27 cellular contexts compared by ENCODE assay signal in the genomic region with DNA sequence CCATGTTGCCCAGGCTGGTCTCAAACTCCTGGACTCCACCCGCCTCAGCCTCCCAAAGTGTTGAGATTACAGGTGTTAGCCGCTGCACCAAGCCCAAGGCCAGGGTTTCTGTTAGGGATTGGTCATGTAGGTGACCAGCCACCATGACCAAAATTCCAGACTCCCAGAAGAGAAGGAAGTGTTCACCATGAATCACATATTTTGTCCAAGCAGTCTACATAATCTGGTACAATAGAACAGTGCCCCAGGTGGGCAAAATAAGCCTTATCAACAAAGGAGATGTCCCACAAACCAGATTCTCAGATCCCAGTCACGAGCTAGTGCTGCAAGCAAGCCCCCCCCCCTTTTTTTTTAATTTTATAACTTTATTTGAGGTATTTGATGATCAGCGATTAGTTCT. TPM values are rescaled to one million over a fixed set of nuclear protein-coding genes. Genes with fewer than 3 reads are reported as not detected.
DNase-seq lines count a peak whose midpoint lies in the region; ATAC-seq and TF ChIP-seq lines count a peak whose summit lies in the region.
"Had no signal": no experiment of that assay in that cellular context is flagged by ENCODE, and none has a peak within 500 bp of the region (broad histone marks: within the 10 kb centered on the region; RNA-seq: fewer than 3 reads in every experiment).

No MANE protein-coding gene starts in this region.

- peak overlapping the region; percentile 50 for H3K27ac Mint-ChIP-seq in neural progenitor cell
- H3K27ac Mint-ChIP-seq: GM23338, T-cell had no signal

- H3K4me1 ChIP-seq in neural progenitor cell, result no peaks in the 10 kb centered on the region

- no peak overlapping the region for H3K4me3 ChIP-seq in neural progenitor cell
- H3K4me3 ChIP-seq: GM23338 had no signal

- H3K4me1 Mint-ChIP-seq in neural progenitor cell, result peaks cover 6% of the 10 kb centered on the region
- H3K4me1 Mint-ChIP-seq: CD4-positive, alpha-beta memory T cell had no signal

- no peaks in the 10 kb centered on the region for H3K9me3 ChIP-seq in neural progenitor cell (ENCODE audit: low read depth)

- DNase-seq in Caki2 (ENCODE audit: low read depth) (peak; percentile 36), HT-29 (ENCODE audit: low spot score) (peak; percentile 25), RKO (ENCODE audit: low spot score) (peak; percentile 45), neural progenitor cell (ENCODE audit: low spot score) (no peak), NCI-H1417 treated with DMSO at 0.1 percent for 48 hours (lab: John Stamatoyannopoulos, UW) (no peak), HuH-7 (ENCODE audit: low spot score) (no peak)
- DNase-seq: C1 segment of cervical spinal cord; CD4-positive, alpha-beta memory T cell; COR-L47; EL; GF-D8; HCEC 1CT; Karpas-422; MV-4-11; NCI-H1105; NCI-H146; NCI-H1930; NCI-H2107; NCI-H446 treated with DMSO at 0.1 percent for 48 hours; NCI-H526; NCI-H82; NK-92 treated with Interleukin-12 subunit alpha and Interleukin-12 subunit beta, amount 100 ng/mL, for 24 hours; T-cell had no signal

- H3K79me2 ChIP-seq in neural progenitor cell (ENCODE audit: low read depth), result no peaks in the 10 kb centered on the region

- in situ Hi-C loops in Caki2 (cut with HindIII; ENCODE audit: low pct_unique_long_range_greater_than_20kb, low sequenced_read_pairs), result no loop called here

- H3K27me3 Mint-ChIP-seq in neural progenitor cell (ENCODE audit: insufficient read depth, low read depth), result peaks cover 2% of the 10 kb centered on the region
- H3K27me3 Mint-ChIP-seq: CD4-positive, alpha-beta memory T cell; T-cell had no signal

- ATAC-seq in HG03378 (IDR thresholded peaks at IDR 0.05; ENCODE audit: unreplicated experiment), result no peak
- ATAC-seq: GM23338, Right ventricle myocardium inferior, T-cell had no signal

- H3K4me2 ChIP-seq in neural progenitor cell, result no peak overlapping the region
- H3K4me2 ChIP-seq: GM23338 had no signal

- no peaks in the 10 kb centered on the region for H3F3A ChIP-seq in neural progenitor cell (ENCODE audit: low read depth)

- H3K9me3 Mint-ChIP-seq in neural progenitor cell, result no peaks in the 10 kb centered on the region
- H3K9me3 Mint-ChIP-seq: CD4-positive, alpha-beta memory T cell; GM23338; T-cell had no signal

- H2AFZ ChIP-seq in neural progenitor cell (replicated peaks), result no peak overlapping the region
- H2AFZ ChIP-seq: GM23338 had no signal

- peaks cover 7% of the 10 kb centered on the region for H3K36me3 Mint-ChIP-seq in neural progenitor cell

- H3K9ac ChIP-seq in neural progenitor cell, result no peak overlapping the region

- H3K27me3 ChIP-seq in neural progenitor cell, result no peaks in the 10 kb centered on the region

- H3K4me3 Mint-ChIP-seq in neural progenitor cell, result no peak overlapping the region
- H3K4me3 Mint-ChIP-seq: CD4-positive, alpha-beta memory T cell; GM23338; T-cell had no signal

- TF ChIP-seq CTCF in neural progenitor cell (IDR thresholded peaks at IDR 0.05), result no peak

- H3K36me3 ChIP-seq in neural progenitor cell, result no peaks in the 10 kb centered on the region

- no peaks in the 10 kb centered on the region for H4K20me1 ChIP-seq in neural progenitor cell (ENCODE audit: low read depth)

- no peak overlapping the region for H3K27ac ChIP-seq in neural progenitor cell
- H3K27ac ChIP-seq: HL-60 had no signal

RNA-seq across cellular contexts. Expression of a gene that starts 20.0 kb away (rescaled TPM):
- total RNA-seq in Caki2 (2014; rRNA removed; shearing (Covaris generic); ENCODE audit: low replicate concordance), result 0.64 and 1.1 TPM in 2 replicates
- total RNA-seq in HT-29 (2014; rRNA removed; shearing (Covaris generic)), result 4.3 and 5.4 TPM in 2 replicates
- 0.82 and 2.5 TPM in 2 replicates for total RNA-seq in neural progenitor cell (ENCODE audit: low replicate concordance)

RNA-seq across cellular contexts. Expression of a gene that starts 31.7 kb away (rescaled TPM):
- total RNA-seq in Caki2 (2014; rRNA removed; shearing (Covaris generic); ENCODE audit: low replicate concordance), result 3.3 and 4.9 TPM in 2 replicates
- 14.5 and 28.1 TPM in 2 replicates for total RNA-seq in HT-29 (2014; rRNA removed; shearing (Covaris generic))
- 3.5 and 6.1 TPM in 2 replicates for total RNA-seq in neural progenitor cell (ENCODE audit: low replicate concordance)

RNA-seq across cellular contexts. Expression of a gene that starts 59.4 kb away (rescaled TPM):
- total RNA-seq in Caki2 (2014; rRNA removed; shearing (Covaris generic); ENCODE audit: low replicate concordance), result 151 and 167 TPM in 2 replicates
- 117 and 120 TPM in 2 replicates for total RNA-seq in HT-29 (2014; rRNA removed; shearing (Covaris generic))
- total RNA-seq in neural progenitor cell (ENCODE audit: low replicate concordance), result 40.7 and 51.4 TPM in 2 replicates

Comparison
In these comparisons a context has a peak if more than half of its experiments do, and no peak if none do; other contexts are left out.
1. DNase-seq: peak in Caki2 (single experiment), HT-29 (single experiment) and RKO (single experiment); none in neural progenitor cell (single experiment), NCI-H1417 treated with DMSO at 0.1 percent for 48 hours (single experiment) and HuH-7 (single experiment).